ENCODE assay signal across 1 cellular context in genomic region chr6:86331889-86332288, GRCh38.
TF ChIP-seq lines count a peak whose summit lies in the region.

No MANE protein-coding gene starts in this region.

TF ChIP-seq in WTC11, 78 proteins besides CTCF, POLR2A, EP300 and RAD21 (continued from another document):
- TF ChIP-seq PRDM15 (CRISPR knock-in tag; IDR thresholded peaks at IDR 0.05): no peak
- no peak for TF ChIP-seq STAT6 (CRISPR knock-in tag; conservative IDR thresholded peaks at IDR 0.05; ENCODE audit: low read depth)
- no peak for TF ChIP-seq ELF4 (CRISPR knock-in tag; IDR thresholded peaks at IDR 0.05; ENCODE audit: low read depth)
- TF ChIP-seq E2F5 (CRISPR knock-in tag; IDR thresholded peaks at IDR 0.05): no peak
